ENCODE assay signal across 7 cellular contexts in the genomic region with DNA sequence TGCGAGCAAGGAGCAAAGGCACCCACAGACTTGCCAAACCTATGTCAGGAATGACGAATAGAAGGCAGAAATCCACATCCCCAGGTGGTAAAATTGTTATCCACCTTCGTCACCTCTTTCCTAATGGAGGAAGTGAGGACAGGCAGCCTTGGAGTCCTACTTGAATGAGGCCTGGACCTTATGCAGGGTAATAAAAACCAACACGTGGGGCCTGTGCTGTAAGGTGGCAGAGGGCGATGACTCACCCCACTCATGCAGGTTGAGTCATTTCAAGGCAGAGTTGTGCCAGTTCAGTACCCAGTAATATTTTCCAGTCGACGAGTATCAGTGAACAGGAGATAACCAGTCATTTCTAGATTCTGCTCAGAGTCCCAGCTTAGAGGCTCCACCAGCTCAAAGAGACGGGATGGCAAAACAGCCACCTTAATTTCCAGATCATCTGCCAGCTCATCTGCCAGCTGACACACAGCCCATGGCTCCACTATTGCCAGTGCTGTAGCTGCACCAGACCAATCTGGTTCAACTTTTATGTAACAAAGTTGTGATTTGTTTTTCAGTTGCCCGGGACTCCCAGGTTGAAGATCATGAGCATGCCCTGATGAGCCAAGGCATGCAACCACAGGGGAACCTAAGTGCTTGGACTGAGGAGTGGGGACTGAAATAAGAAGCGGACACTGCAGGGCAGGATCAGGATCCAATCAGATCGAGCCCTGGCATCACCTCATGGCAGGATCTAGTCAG.
A peak's percentile ranks its signal among the peaks of the same experiment; 100 is the strongest.
DNase-seq lines count a peak whose midpoint lies in the region; ATAC-seq lines count a peak whose summit lies in the region.

No MANE protein-coding gene starts in this region.

- peak; percentile 71 to 81 for DNase-seq in activated CD4-positive, alpha-beta T cell treated with anti-CD3 and anti-CD28 coated beads, Interleukin-2, amount 50 U/mL, for 48 hours
- peak; percentile 100 for DNase-seq in epithelial cell of prostate (ENCODE audit: low read depth, low spot score)
- peak; percentile 82 for DNase-seq in skeletal muscle cell (ENCODE audit: low read depth)

- no peak overlapping the region for H3K4me3 ChIP-seq in skeletal muscle cell (ENCODE audit: low read depth, low read length)

- peak; percentile 42 for ATAC-seq in GM19043 (IDR thresholded peaks at IDR 0.05; ENCODE audit: low read depth, unreplicated experiment)
- peak; percentile 37 for ATAC-seq in HG03520 (IDR thresholded peaks at IDR 0.05; ENCODE audit: unreplicated experiment)
- no peak for ATAC-seq in GM19467 (IDR thresholded peaks at IDR 0.05; ENCODE audit: unreplicated experiment)
- no peak for ATAC-seq in HG03521 (IDR thresholded peaks at IDR 0.05; ENCODE audit: unreplicated experiment)

- peak overlapping the region; percentile 77 for H3K27ac ChIP-seq in epithelial cell of prostate

Comparison
In these comparisons a context has a peak if more than half of its experiments do, and no peak if none do; other contexts are left out.
1. ATAC-seq: peak in GM19043 (single experiment) and HG03520 (single experiment); none in GM19467 (single experiment) and HG03521 (single experiment).
2. Peak in every context shown above with its lines, with median percentiles within 50 percentile points of each other: DNase-seq.